ENCODE assay signal across 18 cellular contexts in genomic region chr1:27035344-27035743, GRCh38. TPM values are rescaled to one million over a fixed set of nuclear protein-coding genes. Genes with fewer than 3 reads are reported as not detected.
DNase-seq lines count a peak whose midpoint lies in the region; ATAC-seq and TF ChIP-seq lines count a peak whose summit lies in the region.
"Had no signal": no experiment of that assay in that cellular context is flagged by ENCODE, and none has a peak within 500 bp of the region (broad histone marks: within the 10 kb centered on the region; RNA-seq: fewer than 3 reads in every experiment).

No MANE protein-coding gene starts in this region.

- H3F3A ChIP-seq in Loucy (ENCODE audit: low read depth) = no peaks in the 10 kb centered on the region

- peaks cover 4% of the 10 kb centered on the region for H3K27me3 Mint-ChIP-seq in endothelial cell (ENCODE audit: unreplicated experiment)
- H3K27me3 Mint-ChIP-seq in nephron progenitor cell (ENCODE audit: low read depth, poor library complexity) = peaks cover 19% of the 10 kb centered on the region

- H3K36me3 ChIP-seq in Loucy (ENCODE audit: insufficient read depth, low read length) (no peaks in the 10 kb centered on the region), upper lobe of right lung (no peaks in the 10 kb centered on the region)
- H3K36me3 ChIP-seq: BLaER1 had no signal

- peaks cover 50% of the 10 kb centered on the region for H3K4me1 Mint-ChIP-seq in endothelial cell (ENCODE audit: unreplicated experiment)
- H3K4me1 Mint-ChIP-seq in nephron progenitor cell = peaks cover 65% of the 10 kb centered on the region
- H3K4me1 Mint-ChIP-seq: CD4-positive, alpha-beta memory T cell had no signal

- no peak overlapping the region for H3K4me2 ChIP-seq in Loucy (ENCODE audit: low read depth, low read length, poor library complexity, severe bottlenecking)
- H3K4me2 ChIP-seq: BLaER1 had no signal

- intact Hi-C loops in upper lobe of right lung (cut with DNase I) = no loop called here
- intact Hi-C loops in cardiac septum (cut with DNase I) = no loop called here

- H2AFZ ChIP-seq in Loucy (ENCODE audit: low read length) = peak overlapping the region; percentile 51; the same call in 1 of the 2 replicates

- H3K9ac ChIP-seq in Loucy (ENCODE audit: low read depth, low read length, poor library complexity, severe bottlenecking) = no peak overlapping the region
- H3K9ac ChIP-seq: BLaER1 had no signal

- H3K4me3 ChIP-seq in Loucy (ENCODE audit: low read length, poor library complexity, severe bottlenecking) (no peak overlapping the region), upper lobe of right lung (no peak overlapping the region)
- H3K4me3 ChIP-seq: BLaER1 had no signal

- TF ChIP-seq CTCF in Loucy (conservative IDR thresholded peaks at IDR 0.05; ENCODE audit: low read length) = no peak
- no peak for TF ChIP-seq CTCF in endothelial cell (IDR thresholded peaks at IDR 0.05; ENCODE audit: unreplicated experiment)
- no peak for TF ChIP-seq CTCF in nephron progenitor cell (IDR thresholded peaks at IDR 0.05)
- TF ChIP-seq CTCF in upper lobe of right lung (IDR thresholded peaks at IDR 0.05) = no peak

- H3K9me2 ChIP-seq in Loucy (replicated peaks; ENCODE audit: low read depth, low read length) = no peaks in the 10 kb centered on the region

- H3K79me2 ChIP-seq in Loucy (ENCODE audit: insufficient read depth, low read length) = no peaks in the 10 kb centered on the region

- H4K20me1 ChIP-seq in Loucy (ENCODE audit: insufficient read depth, low read length, poor library complexity, severe bottlenecking) = no peaks in the 10 kb centered on the region
- H4K20me1 ChIP-seq: BLaER1 had no signal

- ATAC-seq in upper lobe of right lung (no peak), HG02852 (IDR thresholded peaks at IDR 0.05; ENCODE audit: unreplicated experiment) (no peak)
- ATAC-seq: HepG2 had no signal

- H3K27ac Mint-ChIP-seq in endothelial cell (ENCODE audit: unreplicated experiment) (peak overlapping the region; percentile 95), nephron progenitor cell (peak overlapping the region; percentile 78)
- H3K27ac Mint-ChIP-seq: CD4-positive, alpha-beta memory T cell; IgD-negative memory B cell had no signal

- H3K4me3 Mint-ChIP-seq in endothelial cell (ENCODE audit: unreplicated experiment) = peak overlapping the region; percentile 80
- H3K4me3 Mint-ChIP-seq in nephron progenitor cell = no peak overlapping the region
- H3K4me3 Mint-ChIP-seq: CD14-positive monocyte, IgD-negative memory B cell had no signal

- H3K9me3 Mint-ChIP-seq in endothelial cell (ENCODE audit: unreplicated experiment) = no peaks in the 10 kb centered on the region
- no peaks in the 10 kb centered on the region for H3K9me3 Mint-ChIP-seq in nephron progenitor cell
- H3K9me3 Mint-ChIP-seq: CD14-positive monocyte; CD4-positive, alpha-beta memory T cell; H9; IgD-negative memory B cell had no signal

- DNase-seq in endothelial cell (ENCODE audit: low spot score) (no peak), nephron progenitor cell (no peak), upper lobe of right lung (no peak), cardiac septum (ENCODE audit: low spot score) (no peak), A172 (ENCODE audit: low spot score) (no peak)
- DNase-seq: CD4-positive, alpha-beta memory T cell; DMS153; DMS79; GDM1; GOT3; H9 had no signal

- H3K36me3 Mint-ChIP-seq in endothelial cell (ENCODE audit: low read depth, unreplicated experiment) (peaks cover 3% of the 10 kb centered on the region), nephron progenitor cell (ENCODE audit: low read depth) (no peaks in the 10 kb centered on the region)
- H3K36me3 Mint-ChIP-seq: CD14-positive monocyte; CD4-positive, alpha-beta memory T cell; IgD-negative memory B cell had no signal

- no peaks in the 10 kb centered on the region for H3K9me3 ChIP-seq in Loucy (ENCODE audit: insufficient read depth, low read depth, low read length)
- no peaks in the 10 kb centered on the region for H3K9me3 ChIP-seq in upper lobe of right lung
- H3K9me3 ChIP-seq: BLaER1 had no signal

- H3K27me3 ChIP-seq in Loucy (ENCODE audit: insufficient read depth, low read length, poor library complexity, severe bottlenecking) (no peaks in the 10 kb centered on the region), upper lobe of right lung (no peaks in the 10 kb centered on the region)
- H3K27me3 ChIP-seq: BLaER1 had no signal

- H3K27ac ChIP-seq in upper lobe of right lung = peak overlapping the region; percentile 11
- H3K27ac ChIP-seq: 22Rv1, BLaER1 had no signal

- no peaks in the 10 kb centered on the region for H3K4me1 ChIP-seq in Loucy (ENCODE audit: insufficient read depth, low read length, poor library complexity, severe bottlenecking)
- peaks cover 9% of the 10 kb centered on the region for H3K4me1 ChIP-seq in upper lobe of right lung

RNA-seq across cellular contexts. Expression of gene TENT5B, which starts 22.7 kb away (rescaled TPM):
- total RNA-seq in endothelial cell (ENCODE audit: unreplicated experiment) = 14.1 TPM
- total RNA-seq in upper lobe of right lung = 29.1 TPM
- total RNA-seq in cardiac septum = 7.6 TPM
- total RNA-seq in A172 (2014; rRNA removed; shearing (Covaris generic)) = 15.9 and 25.8 TPM in 2 replicates
- total RNA-seq: CD4-positive, alpha-beta memory T cell had no signal

RNA-seq across cellular contexts. Expression of gene TRNP1, which starts 41.9 kb away (rescaled TPM):
- 4.2 TPM for total RNA-seq in endothelial cell (ENCODE audit: unreplicated experiment)
- total RNA-seq in upper lobe of right lung = 16.2 TPM
- 42.2 TPM for total RNA-seq in cardiac septum
- 19.3 and 23.9 TPM in 2 replicates for total RNA-seq in A172 (2014; rRNA removed; shearing (Covaris generic))
- total RNA-seq: CD4-positive, alpha-beta memory T cell had no signal
